In the genomic region with DNA sequence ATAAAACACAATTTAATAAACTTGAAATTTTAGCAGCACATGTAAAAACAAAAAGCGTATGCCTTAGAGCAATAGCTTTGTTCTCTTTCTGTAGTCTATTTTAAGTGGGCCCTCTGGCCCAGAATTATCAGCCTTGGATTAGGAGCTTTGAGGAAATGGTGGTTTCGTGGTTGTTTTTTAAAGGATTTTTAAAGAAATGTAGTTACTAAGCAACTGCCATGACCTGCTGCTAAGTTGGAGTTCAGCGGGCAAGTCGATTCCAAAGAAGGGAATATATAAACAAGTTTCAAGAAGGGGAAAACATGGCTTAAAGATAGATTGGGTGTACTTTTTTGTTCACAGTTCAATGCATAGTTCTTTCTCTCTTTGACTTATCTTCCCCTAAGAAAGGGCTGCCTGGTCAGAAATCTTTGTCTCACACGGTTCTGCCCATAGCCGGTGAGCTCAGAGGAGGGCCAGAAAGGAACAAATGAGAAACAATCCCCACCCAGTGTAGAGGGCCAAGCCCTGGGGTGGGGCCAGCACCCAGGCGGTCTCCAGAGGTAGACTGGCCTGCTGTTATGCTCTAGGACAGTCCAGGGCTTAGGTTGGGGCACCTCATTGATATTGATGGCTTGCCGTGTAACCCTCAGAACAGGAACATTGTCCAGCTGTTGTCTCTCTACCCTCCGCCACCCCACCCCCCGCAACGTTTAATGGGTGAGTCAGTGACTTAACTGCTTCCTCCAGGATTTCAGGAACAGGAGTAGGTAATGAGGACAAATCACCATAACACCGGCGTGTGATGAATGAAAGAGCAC, we compare ENCODE assay signal across 1 cellular context.
TF ChIP-seq lines count a peak whose summit lies in the region.

No MANE protein-coding gene starts in this region.

TF ChIP-seq in SK-N-SH, 30 proteins besides CTCF, POLR2A, EP300 and RAD21 (continued from another document):
- TF ChIP-seq, protein P1, sequence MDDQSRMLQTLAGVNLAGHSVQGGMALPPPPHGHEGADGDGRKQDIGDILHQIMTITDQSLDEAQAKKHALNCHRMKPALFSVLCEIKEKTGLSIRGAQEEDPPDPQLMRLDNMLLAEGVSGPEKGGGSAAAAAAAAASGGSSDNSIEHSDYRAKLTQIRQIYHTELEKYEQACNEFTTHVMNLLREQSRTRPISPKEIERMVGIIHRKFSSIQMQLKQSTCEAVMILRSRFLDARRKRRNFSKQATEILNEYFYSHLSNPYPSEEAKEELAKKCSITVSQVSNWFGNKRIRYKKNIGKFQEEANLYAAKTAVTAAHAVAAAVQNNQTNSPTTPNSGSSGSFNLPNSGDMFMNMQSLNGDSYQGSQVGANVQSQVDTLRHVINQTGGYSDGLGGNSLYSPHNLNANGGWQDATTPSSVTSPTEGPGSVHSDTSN (IDR thresholded peaks at IDR 0.05) = peak; percentile 63; the same call in 1 of the 2 replicates
- TF ChIP-seq FOXJ3 (CRISPR knock-in tag; IDR thresholded peaks at IDR 0.05) = no peak
- TF ChIP-seq, protein P2, sequence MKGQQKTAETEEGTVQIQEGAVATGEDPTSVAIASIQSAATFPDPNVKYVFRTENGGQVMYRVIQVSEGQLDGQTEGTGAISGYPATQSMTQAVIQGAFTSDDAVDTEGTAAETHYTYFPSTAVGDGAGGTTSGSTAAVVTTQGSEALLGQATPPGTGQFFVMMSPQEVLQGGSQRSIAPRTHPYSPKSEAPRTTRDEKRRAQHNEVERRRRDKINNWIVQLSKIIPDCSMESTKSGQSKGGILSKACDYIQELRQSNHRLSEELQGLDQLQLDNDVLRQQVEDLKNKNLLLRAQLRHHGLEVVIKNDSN (IDR thresholded peaks at IDR 0.05; ENCODE audit: borderline replicate concordance, low read depth) = no peak
- TF ChIP-seq, protein P3, sequence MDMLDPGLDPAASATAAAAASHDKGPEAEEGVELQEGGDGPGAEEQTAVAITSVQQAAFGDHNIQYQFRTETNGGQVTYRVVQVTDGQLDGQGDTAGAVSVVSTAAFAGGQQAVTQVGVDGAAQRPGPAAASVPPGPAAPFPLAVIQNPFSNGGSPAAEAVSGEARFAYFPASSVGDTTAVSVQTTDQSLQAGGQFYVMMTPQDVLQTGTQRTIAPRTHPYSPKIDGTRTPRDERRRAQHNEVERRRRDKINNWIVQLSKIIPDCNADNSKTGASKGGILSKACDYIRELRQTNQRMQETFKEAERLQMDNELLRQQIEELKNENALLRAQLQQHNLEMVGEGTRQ (IDR thresholded peaks at IDR 0.05; ENCODE audit: borderline replicate concordance, low read depth, low read length) = no peak
- no peak for TF ChIP-seq SMC3 (IDR thresholded peaks at IDR 0.05; ENCODE audit: low read depth, low read length)
- no peak for TF ChIP-seq RFX5 (IDR thresholded peaks at IDR 0.05; ENCODE audit: low read length)
- TF ChIP-seq, protein P4, sequence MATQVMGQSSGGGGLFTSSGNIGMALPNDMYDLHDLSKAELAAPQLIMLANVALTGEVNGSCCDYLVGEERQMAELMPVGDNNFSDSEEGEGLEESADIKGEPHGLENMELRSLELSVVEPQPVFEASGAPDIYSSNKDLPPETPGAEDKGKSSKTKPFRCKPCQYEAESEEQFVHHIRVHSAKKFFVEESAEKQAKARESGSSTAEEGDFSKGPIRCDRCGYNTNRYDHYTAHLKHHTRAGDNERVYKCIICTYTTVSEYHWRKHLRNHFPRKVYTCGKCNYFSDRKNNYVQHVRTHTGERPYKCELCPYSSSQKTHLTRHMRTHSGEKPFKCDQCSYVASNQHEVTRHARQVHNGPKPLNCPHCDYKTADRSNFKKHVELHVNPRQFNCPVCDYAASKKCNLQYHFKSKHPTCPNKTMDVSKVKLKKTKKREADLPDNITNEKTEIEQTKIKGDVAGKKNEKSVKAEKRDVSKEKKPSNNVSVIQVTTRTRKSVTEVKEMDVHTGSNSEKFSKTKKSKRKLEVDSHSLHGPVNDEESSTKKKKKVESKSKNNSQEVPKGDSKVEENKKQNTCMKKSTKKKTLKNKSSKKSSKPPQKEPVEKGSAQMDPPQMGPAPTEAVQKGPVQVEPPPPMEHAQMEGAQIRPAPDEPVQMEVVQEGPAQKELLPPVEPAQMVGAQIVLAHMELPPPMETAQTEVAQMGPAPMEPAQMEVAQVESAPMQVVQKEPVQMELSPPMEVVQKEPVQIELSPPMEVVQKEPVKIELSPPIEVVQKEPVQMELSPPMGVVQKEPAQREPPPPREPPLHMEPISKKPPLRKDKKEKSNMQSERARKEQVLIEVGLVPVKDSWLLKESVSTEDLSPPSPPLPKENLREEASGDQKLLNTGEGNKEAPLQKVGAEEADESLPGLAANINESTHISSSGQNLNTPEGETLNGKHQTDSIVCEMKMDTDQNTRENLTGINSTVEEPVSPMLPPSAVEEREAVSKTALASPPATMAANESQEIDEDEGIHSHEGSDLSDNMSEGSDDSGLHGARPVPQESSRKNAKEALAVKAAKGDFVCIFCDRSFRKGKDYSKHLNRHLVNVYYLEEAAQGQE (IDR thresholded peaks at IDR 0.05; ENCODE audit: low read depth, low read length) = 0 out of 2 replicates have a peak, but pooled peaks have one; percentile 8
- no peak for TF ChIP-seq GATA2 (CRISPR knock-in tag; IDR thresholded peaks at IDR 0.05)
- peak; percentile 59; the same call in 1 of the 2 replicates for TF ChIP-seq FOSL2 (IDR thresholded peaks at IDR 0.05; ENCODE audit: borderline replicate concordance, low read depth)
- TF ChIP-seq ELF1 (IDR thresholded peaks at IDR 0.05) = no peak
- no peak for TF ChIP-seq TAF1 (IDR thresholded peaks at IDR 0.05; ENCODE audit: borderline replicate concordance, low read depth, low read length)
